Comparison of ENCODE assay signal across 17 cellular contexts in the genomic region with DNA sequence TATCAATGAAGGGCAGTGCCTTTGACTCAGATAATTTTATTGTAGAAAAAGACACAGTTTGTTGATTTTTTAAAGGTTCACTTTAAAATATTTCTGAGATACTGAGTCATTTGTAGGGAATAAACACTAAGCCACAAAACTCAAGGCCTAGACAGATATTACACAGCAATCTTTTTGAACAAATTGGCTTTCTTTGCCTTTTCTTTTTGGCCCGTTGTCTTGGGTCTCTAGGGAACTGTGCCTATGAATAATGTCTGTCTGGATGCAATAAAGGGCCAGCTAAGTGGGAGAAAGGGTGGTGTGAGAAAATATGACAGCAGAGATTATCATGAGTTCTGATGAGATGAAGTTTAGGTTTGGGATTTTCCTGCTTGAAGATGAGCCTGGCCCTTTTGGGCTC.
A peak's percentile ranks its signal among the peaks of the same experiment; 100 is the strongest.
DNase-seq lines count a peak whose midpoint lies in the region; ATAC-seq, FAIRE-seq and TF ChIP-seq lines count a peak whose summit lies in the region.
"Had no signal": no experiment of that assay in that cellular context is flagged by ENCODE, and none has a peak within 500 bp of the region (broad histone marks: within the 10 kb centered on the region; RNA-seq: fewer than 3 reads in every experiment).

No MANE protein-coding gene starts in this region.

- H3K79me2 ChIP-seq in GM12878 (ENCODE audit: control insufficient read depth, insufficient read depth, low read length) = no peaks in the 10 kb centered on the region

- DNase-seq in left cardiac atrium (no peak), cardiac septum (ENCODE audit: low spot score) (no peak), GM12878 (ENCODE audit: low read depth, low spot score) (no peak), SW480 (ENCODE audit: low spot score) (no peak), T-helper 9 cell (no peak), activated T-cell treated with anti-CD3 and anti-CD28 coated beads for 4 hours (no peak)
- DNase-seq: CD4-positive, alpha-beta memory T cell; DMS79 treated with DMSO at 0.1 percent for 48 hours; GF-D8; H9; IMR-90 had no signal

- no peak overlapping the region for H3K4me2 ChIP-seq in GM12878 (ENCODE audit: control insufficient read depth, insufficient read depth)
- H3K4me2 ChIP-seq: BLaER1 had no signal

- in situ Hi-C loops in GM12878 (cut with MboI) = no loop called here

- FAIRE-seq in GM12878 (lab: Jason Lieb, UNC) = no peak
- FAIRE-seq: H1, HTR-8/SVneo had no signal

- peak overlapping the region; percentile 66 to 71 (median 68) for H3K27ac Mint-ChIP-seq in nephron
- H3K27ac Mint-ChIP-seq: CD14-positive monocyte; CD4-positive, alpha-beta memory T cell; H9 had no signal

- H3K27me3 ChIP-seq in GM12878 (replicated peaks in 1 of 2; ENCODE audit: control insufficient read depth in 2 of 2, insufficient read depth in 2 of 2, low read length in 1 of 2) = no peaks in the 10 kb centered on the region
- H3K27me3 ChIP-seq: BLaER1 had no signal

- no peak overlapping the region for H3K27ac ChIP-seq in GM12878 (ENCODE audit: control insufficient read depth, insufficient read depth)
- H3K27ac ChIP-seq: 22Rv1, BLaER1 had no signal

- H3K9ac ChIP-seq in GM12878 (ENCODE audit: control insufficient read depth, insufficient read depth, low read length) = no peak overlapping the region
- H3K9ac ChIP-seq: BLaER1 had no signal

- SMC1A ChIA-PET in GM12878 (lab: Charles Lee; ENCODE audit: uncharacterized antibody, unreplicated experiment) = interaction anchor here (0.8 to 6.2 kb wide), 10 partner anchors 8 to 118 kb away, joined by 3 to 42 read pairs (median 4); no protein-coding TSS in a partner anchor

- no peak overlapping the region for H3K4me3 ChIP-seq in GM12878
- H3K4me3 ChIP-seq: BLaER1 had no signal

- CTCF ChIA-PET in GM12878 (lab: Yijun Ruan, JAX) = interaction anchor here (1.0 to 2.9 kb wide), 5 partner anchors 21 to 114 kb away, joined by 3 to 14 read pairs (median 4); no protein-coding TSS in a partner anchor

- peak; percentile 55 to 87 for ATAC-seq in left cardiac atrium
- no peak for ATAC-seq in GM12878

- no peak for TF ChIP-seq RAD21 in GM12878 (IDR thresholded peaks at IDR 0.05; ENCODE audit: insufficient read depth, low read depth, low read length)

- H2AFZ ChIP-seq in GM12878 (ENCODE audit: control insufficient read depth, low read depth, low read length) = no peak overlapping the region

- H3K4me1 Mint-ChIP-seq in nephron = peaks cover 48% of the 10 kb centered on the region
- H3K4me1 Mint-ChIP-seq: CD14-positive monocyte; CD4-positive, alpha-beta memory T cell had no signal

- H3K4me1 ChIP-seq in GM12878 (ENCODE audit: control insufficient read depth, insufficient read depth, low read length) = no peaks in the 10 kb centered on the region
- H3K4me1 ChIP-seq: BLaER1 had no signal

- H3K36me3 ChIP-seq in GM12878 (ENCODE audit: control insufficient read depth in 2 of 2, insufficient read depth in 2 of 2, low read length in 1 of 2) = no peaks in the 10 kb centered on the region
- H3K36me3 ChIP-seq: BLaER1 had no signal

- 0% methylated on average over 1 of the region's 1 CpG for WGBS in GM12878 (ENCODE audit: insufficient coverage, insufficient replicate concordance, low lambda C conversion rate, missing lambda C conversion rate)

- TF ChIP-seq POLR2A in GM12878 (IDR thresholded peaks at IDR 0.05; ENCODE audit: low read depth, low read length) = no peak

- no peaks in the 10 kb centered on the region for H4K20me1 ChIP-seq in GM12878 (ENCODE audit: control insufficient read depth, insufficient read depth)
- H4K20me1 ChIP-seq: BLaER1 had no signal

- no peaks in the 10 kb centered on the region for H3K27me3 Mint-ChIP-seq in nephron (ENCODE audit: low read depth)
- H3K27me3 Mint-ChIP-seq: CD4-positive, alpha-beta memory T cell had no signal

- intact Hi-C loops in left cardiac atrium (cut with DNase I) (no loop called here), cardiac septum (cut with DNase I) (no loop called here), GM12878 (cut with micrococcal nuclease; ENCODE audit: unreplicated experiment) (no loop called here)

- no peak overlapping the region for H3K4me3 Mint-ChIP-seq in nephron
- H3K4me3 Mint-ChIP-seq: CD14-positive monocyte; CD4-positive, alpha-beta memory T cell; H9 had no signal

- H3K9me3 Mint-ChIP-seq in nephron = no peaks in the 10 kb centered on the region
- H3K9me3 Mint-ChIP-seq: H9 had no signal

- no peaks in the 10 kb centered on the region for H3K36me3 Mint-ChIP-seq in nephron (ENCODE audit: low read depth)
- H3K36me3 Mint-ChIP-seq: CD14-positive monocyte; CD4-positive, alpha-beta memory T cell had no signal

- RAD21 ChIA-PET in GM12878 (lab: Charles Lee; ENCODE audit: unreplicated experiment) = interaction anchor here (0.9 to 5.0 kb wide), 7 partner anchors 11 to 114 kb away, joined by 3 to 41 read pairs (median 4); no protein-coding TSS in a partner anchor

- BruUV-seq in GM12878 (replicated peaks; lab: Mats Ljungman, UMichigan) = no TSS peak

- no peaks in the 10 kb centered on the region; the same call in 2 of the 3 replicates for H3K9me3 ChIP-seq in GM12878 (replicated peaks; ENCODE audit: control insufficient read depth, insufficient read depth, low read length)
- H3K9me3 ChIP-seq: BLaER1 had no signal

- POLR2A ChIA-PET in GM12878 (lab: Charles Lee) = interaction anchor here (1.3 kb wide), 1 partner anchor 11 kb away, joined by 3 read pairs; no protein-coding TSS in a partner anchor

- TF ChIP-seq EP300 in GM12878 (IDR thresholded peaks at IDR 0.05; ENCODE audit: borderline replicate concordance in 1 of 2, control insufficient read depth in 1 of 2, low read depth in 2 of 2, low read length in 2 of 2) = no peak

- TF ChIP-seq CTCF in GM12878 (IDR thresholded peaks at IDR 0.05 in 2 of 3, conservative IDR thresholded peaks at IDR 0.05 in 1 of 3; ENCODE audit: control insufficient read depth in 2 of 3, extremely low read depth in 1 of 3, insufficient read depth in 1 of 3, low read depth in 3 of 3, low read length in 3 of 3) = no peak
- TF ChIP-seq CTCF in nephron (IDR thresholded peaks at IDR 0.05; ENCODE audit: unreplicated experiment in 3 of 3) = no peak

TF ChIP-seq in GM12878, 131 proteins besides CTCF, POLR2A, EP300 and RAD21:
- TF ChIP-seq MYB (IDR thresholded peaks at IDR 0.05; ENCODE audit: borderline replicate concordance, low read depth, low read length) (no peak), GATAD2B (conservative IDR thresholded peaks at IDR 0.05; ENCODE audit: low read depth) (no peak), MEF2B (IDR thresholded peaks at IDR 0.05; ENCODE audit: partially characterized antibody, poor library complexity, severe bottlenecking) (peak; percentile 13)
TF ChIP-seq in GM12878: peak in this region for 1.
